In the genomic region with DNA sequence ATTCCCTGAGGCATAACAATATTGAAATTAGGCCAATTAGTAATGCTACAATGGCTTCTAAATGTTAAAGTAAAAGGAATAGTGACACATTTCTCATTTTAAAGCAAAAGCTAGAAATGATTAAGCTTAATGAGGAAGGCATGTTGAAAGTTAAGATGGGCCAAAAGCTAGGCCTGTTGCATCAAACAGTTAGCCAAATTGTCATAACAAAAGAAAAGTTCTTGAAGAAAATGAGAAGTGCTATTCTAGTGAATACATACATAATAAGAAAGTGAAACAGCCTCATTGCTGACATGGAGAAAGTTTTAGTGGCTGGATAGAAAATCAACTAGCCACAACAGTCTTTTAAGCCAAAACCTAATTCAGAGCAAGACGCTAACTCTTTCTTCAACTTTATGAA, we compare ENCODE assay signal across 1 cellular context.
TF ChIP-seq lines count a peak whose summit lies in the region.

No MANE protein-coding gene starts in this region.

TF ChIP-seq in GM12878, 131 proteins besides CTCF, POLR2A, EP300 and RAD21 (continued from another document and continues in another):
- TF ChIP-seq, protein P1, sequence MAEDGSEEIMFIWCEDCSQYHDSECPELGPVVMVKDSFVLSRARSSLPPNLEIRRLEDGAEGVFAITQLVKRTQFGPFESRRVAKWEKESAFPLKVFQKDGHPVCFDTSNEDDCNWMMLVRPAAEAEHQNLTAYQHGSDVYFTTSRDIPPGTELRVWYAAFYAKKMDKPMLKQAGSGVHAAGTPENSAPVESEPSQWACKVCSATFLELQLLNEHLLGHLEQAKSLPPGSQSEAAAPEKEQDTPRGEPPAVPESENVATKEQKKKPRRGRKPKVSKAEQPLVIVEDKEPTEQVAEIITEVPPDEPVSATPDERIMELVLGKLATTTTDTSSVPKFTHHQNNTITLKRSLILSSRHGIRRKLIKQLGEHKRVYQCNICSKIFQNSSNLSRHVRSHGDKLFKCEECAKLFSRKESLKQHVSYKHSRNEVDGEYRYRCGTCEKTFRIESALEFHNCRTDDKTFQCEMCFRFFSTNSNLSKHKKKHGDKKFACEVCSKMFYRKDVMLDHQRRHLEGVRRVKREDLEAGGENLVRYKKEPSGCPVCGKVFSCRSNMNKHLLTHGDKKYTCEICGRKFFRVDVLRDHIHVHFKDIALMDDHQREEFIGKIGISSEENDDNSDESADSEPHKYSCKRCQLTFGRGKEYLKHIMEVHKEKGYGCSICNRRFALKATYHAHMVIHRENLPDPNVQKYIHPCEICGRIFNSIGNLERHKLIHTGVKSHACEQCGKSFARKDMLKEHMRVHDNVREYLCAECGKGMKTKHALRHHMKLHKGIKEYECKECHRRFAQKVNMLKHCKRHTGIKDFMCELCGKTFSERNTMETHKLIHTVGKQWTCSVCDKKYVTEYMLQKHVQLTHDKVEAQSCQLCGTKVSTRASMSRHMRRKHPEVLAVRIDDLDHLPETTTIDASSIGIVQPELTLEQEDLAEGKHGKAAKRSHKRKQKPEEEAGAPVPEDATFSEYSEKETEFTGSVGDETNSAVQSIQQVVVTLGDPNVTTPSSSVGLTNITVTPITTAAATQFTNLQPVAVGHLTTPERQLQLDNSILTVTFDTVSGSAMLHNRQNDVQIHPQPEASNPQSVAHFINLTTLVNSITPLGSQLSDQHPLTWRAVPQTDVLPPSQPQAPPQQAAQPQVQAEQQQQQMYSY (CRISPR knock-in tag; IDR thresholded peaks at IDR 0.05) = no peak
- TF ChIP-seq CEBPB (IDR thresholded peaks at IDR 0.05; ENCODE audit: borderline replicate concordance in 1 of 2, low read depth in 2 of 2, low read length in 2 of 2) (peak in 1 of 2 experiments; percentile 78; a peak in 1 of 4 replicates), MTA3 (IDR thresholded peaks at IDR 0.05; ENCODE audit: borderline replicate concordance, low read length) (peak; percentile 69; the same call in 1 of the 2 replicates), ETV6 (conservative IDR thresholded peaks at IDR 0.05 in 1 of 2, IDR thresholded peaks at IDR 0.05 in 1 of 2; ENCODE audit: borderline replicate concordance in 1 of 2, low read depth in 1 of 2) (peak in 1 of 2 experiments; percentile 61; a peak in 1 of 4 replicates), PAX5 (IDR thresholded peaks at IDR 0.05; ENCODE audit: borderline replicate concordance, low read depth, low read length) (peak; percentile 62; the same call in 1 of the 2 replicates), HDAC6 (IDR thresholded peaks at IDR 0.05; ENCODE audit: unreplicated experiment) (no peak), KLF5 (IDR thresholded peaks at IDR 0.05; ENCODE audit: partially characterized antibody) (no peak), BCL11A (IDR thresholded peaks at IDR 0.05; ENCODE audit: low read depth, low read length) (peak; percentile 53; the same call in 1 of the 2 replicates), ZBED1 (IDR thresholded peaks at IDR 0.05; ENCODE audit: borderline replicate concordance) (peak; percentile 95), GABPA (IDR thresholded peaks at IDR 0.05; ENCODE audit: low read depth) (peak; percentile 74), RBBP5 (conservative IDR thresholded peaks at IDR 0.05) (no peak), CREB1 (IDR thresholded peaks at IDR 0.05; ENCODE audit: low read depth) (0 out of 2 replicates have a peak, but pooled peaks have one; percentile 30), CREM (IDR thresholded peaks at IDR 0.05; ENCODE audit: low read depth) (0 out of 2 replicates have a peak, but pooled peaks have one; percentile 27), RAD51 (IDR thresholded peaks at IDR 0.05) (no peak), FOXK2 (IDR thresholded peaks at IDR 0.05) (no peak), RUNX3 (IDR thresholded peaks at IDR 0.05; ENCODE audit: low read length) (peak; percentile 91), ATF7 (IDR thresholded peaks at IDR 0.05; ENCODE audit: low read depth) (no peak), PML (IDR thresholded peaks at IDR 0.05; ENCODE audit: low read length) (peak; percentile 60; the same call in 1 of the 2 replicates), BMI1 (IDR thresholded peaks at IDR 0.05; ENCODE audit: borderline replicate concordance) (no peak), NRF1 (conservative IDR thresholded peaks at IDR 0.05; ENCODE audit: low read depth, low read length) (no peak), TARDBP (IDR thresholded peaks at IDR 0.05; ENCODE audit: borderline replicate concordance) (no peak), TCF3 (IDR thresholded peaks at IDR 0.05; ENCODE audit: borderline replicate concordance, insufficient read depth, low read depth, low read length) (no peak), NBN (IDR thresholded peaks at IDR 0.05) (no peak), SMC3 (IDR thresholded peaks at IDR 0.05; ENCODE audit: borderline replicate concordance, low read length) (no peak), GATAD2B (conservative IDR thresholded peaks at IDR 0.05; ENCODE audit: low read depth) (no peak), TBL1XR1 (IDR thresholded peaks at IDR 0.05; ENCODE audit: low read depth, low read length) (peak; percentile 73), MEF2A (IDR thresholded peaks at IDR 0.05; ENCODE audit: insufficient read depth, low read depth, low read length) (peak; percentile 89), SRF (IDR thresholded peaks at IDR 0.05; ENCODE audit: low read depth in 2 of 2, low read length in 2 of 2) (0 out of 4 replicates have a peak, but pooled peaks of 1 of the 2 experiments have one; percentile 38), MXI1 (IDR thresholded peaks at IDR 0.05; ENCODE audit: low read depth, low read length) (no peak), IKZF2 (IDR thresholded peaks at IDR 0.05) (peak in 1 of 2 experiments; percentile 17; a peak in 1 of 4 replicates), POU2F2 (IDR thresholded peaks at IDR 0.05; ENCODE audit: borderline replicate concordance, low read depth, low read length) (0 out of 3 replicates have a peak, but pooled peaks have one; percentile 10), EED (IDR thresholded peaks at IDR 0.05; ENCODE audit: low read depth) (peak; percentile 58; the same call in 1 of the 2 replicates), SPI1 (IDR thresholded peaks at IDR 0.05; ENCODE audit: borderline replicate concordance, insufficient read depth, low read depth, low read length) (0 out of 2 replicates have a peak, but pooled peaks have one; percentile 11), JUNB (IDR thresholded peaks at IDR 0.05) (peak; percentile 99), MEF2B (IDR thresholded peaks at IDR 0.05; ENCODE audit: partially characterized antibody, poor library complexity, severe bottlenecking) (peak; percentile 92), SIX5 (IDR thresholded peaks at IDR 0.05; ENCODE audit: low read depth, low read length, severe bottlenecking) (no peak), CBFB (IDR thresholded peaks at IDR 0.05; ENCODE audit: low read depth) (no peak), BRCA1 (IDR thresholded peaks at IDR 0.05; ENCODE audit: low read depth, low read length) (no peak), IRF4 (IDR thresholded peaks at IDR 0.05; ENCODE audit: low read depth, low read length) (peak; percentile 90)
- TF ChIP-seq, protein P2, sequence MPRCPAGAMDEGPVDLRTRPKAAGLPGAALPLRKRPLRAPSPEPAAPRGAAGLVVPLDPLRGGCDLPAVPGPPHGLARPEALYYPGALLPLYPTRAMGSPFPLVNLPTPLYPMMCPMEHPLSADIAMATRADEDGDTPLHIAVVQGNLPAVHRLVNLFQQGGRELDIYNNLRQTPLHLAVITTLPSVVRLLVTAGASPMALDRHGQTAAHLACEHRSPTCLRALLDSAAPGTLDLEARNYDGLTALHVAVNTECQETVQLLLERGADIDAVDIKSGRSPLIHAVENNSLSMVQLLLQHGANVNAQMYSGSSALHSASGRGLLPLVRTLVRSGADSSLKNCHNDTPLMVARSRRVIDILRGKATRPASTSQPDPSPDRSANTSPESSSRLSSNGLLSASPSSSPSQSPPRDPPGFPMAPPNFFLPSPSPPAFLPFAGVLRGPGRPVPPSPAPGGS (IDR thresholded peaks at IDR 0.05; ENCODE audit: borderline replicate concordance, insufficient read depth, low read depth, low read length, poor library complexity, severe bottlenecking) = peak; percentile 51
- TF ChIP-seq, protein P3, sequence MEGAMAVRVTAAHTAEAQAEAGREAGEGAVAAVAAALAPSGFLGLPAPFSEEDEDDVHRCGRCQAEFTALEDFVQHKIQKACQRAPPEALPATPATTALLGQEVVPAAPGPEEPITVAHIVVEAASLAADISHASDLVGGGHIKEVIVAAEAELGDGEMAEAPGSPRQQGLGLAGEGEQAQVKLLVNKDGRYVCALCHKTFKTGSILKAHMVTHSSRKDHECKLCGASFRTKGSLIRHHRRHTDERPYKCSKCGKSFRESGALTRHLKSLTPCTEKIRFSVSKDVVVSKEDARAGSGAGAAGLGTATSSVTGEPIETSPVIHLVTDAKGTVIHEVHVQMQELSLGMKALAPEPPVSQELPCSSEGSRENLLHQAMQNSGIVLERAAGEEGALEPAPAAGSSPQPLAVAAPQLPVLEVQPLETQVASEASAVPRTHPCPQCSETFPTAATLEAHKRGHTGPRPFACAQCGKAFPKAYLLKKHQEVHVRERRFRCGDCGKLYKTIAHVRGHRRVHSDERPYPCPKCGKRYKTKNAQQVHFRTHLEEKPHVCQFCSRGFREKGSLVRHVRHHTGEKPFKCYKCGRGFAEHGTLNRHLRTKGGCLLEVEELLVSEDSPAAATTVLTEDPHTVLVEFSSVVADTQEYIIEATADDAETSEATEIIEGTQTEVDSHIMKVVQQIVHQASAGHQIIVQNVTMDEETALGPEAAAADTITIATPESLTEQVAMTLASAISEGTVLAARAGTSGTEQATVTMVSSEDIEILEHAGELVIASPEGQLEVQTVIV (IDR thresholded peaks at IDR 0.05; ENCODE audit: borderline replicate concordance, partially characterized antibody) = no peak
- TF ChIP-seq, protein P4, sequence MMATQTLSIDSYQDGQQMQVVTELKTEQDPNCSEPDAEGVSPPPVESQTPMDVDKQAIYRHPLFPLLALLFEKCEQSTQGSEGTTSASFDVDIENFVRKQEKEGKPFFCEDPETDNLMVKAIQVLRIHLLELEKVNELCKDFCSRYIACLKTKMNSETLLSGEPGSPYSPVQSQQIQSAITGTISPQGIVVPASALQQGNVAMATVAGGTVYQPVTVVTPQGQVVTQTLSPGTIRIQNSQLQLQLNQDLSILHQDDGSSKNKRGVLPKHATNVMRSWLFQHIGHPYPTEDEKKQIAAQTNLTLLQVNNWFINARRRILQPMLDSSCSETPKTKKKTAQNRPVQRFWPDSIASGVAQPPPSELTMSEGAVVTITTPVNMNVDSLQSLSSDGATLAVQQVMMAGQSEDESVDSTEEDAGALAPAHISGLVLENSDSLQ (IDR thresholded peaks at IDR 0.05) = no peak
- TF ChIP-seq, protein P5, sequence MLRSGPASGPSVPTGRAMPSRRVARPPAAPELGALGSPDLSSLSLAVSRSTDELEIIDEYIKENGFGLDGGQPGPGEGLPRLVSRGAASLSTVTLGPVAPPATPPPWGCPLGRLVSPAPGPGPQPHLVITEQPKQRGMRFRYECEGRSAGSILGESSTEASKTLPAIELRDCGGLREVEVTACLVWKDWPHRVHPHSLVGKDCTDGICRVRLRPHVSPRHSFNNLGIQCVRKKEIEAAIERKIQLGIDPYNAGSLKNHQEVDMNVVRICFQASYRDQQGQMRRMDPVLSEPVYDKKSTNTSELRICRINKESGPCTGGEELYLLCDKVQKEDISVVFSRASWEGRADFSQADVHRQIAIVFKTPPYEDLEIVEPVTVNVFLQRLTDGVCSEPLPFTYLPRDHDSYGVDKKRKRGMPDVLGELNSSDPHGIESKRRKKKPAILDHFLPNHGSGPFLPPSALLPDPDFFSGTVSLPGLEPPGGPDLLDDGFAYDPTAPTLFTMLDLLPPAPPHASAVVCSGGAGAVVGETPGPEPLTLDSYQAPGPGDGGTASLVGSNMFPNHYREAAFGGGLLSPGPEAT (IDR thresholded peaks at IDR 0.05; ENCODE audit: low read depth) = no peak
- TF ChIP-seq, protein P6, sequence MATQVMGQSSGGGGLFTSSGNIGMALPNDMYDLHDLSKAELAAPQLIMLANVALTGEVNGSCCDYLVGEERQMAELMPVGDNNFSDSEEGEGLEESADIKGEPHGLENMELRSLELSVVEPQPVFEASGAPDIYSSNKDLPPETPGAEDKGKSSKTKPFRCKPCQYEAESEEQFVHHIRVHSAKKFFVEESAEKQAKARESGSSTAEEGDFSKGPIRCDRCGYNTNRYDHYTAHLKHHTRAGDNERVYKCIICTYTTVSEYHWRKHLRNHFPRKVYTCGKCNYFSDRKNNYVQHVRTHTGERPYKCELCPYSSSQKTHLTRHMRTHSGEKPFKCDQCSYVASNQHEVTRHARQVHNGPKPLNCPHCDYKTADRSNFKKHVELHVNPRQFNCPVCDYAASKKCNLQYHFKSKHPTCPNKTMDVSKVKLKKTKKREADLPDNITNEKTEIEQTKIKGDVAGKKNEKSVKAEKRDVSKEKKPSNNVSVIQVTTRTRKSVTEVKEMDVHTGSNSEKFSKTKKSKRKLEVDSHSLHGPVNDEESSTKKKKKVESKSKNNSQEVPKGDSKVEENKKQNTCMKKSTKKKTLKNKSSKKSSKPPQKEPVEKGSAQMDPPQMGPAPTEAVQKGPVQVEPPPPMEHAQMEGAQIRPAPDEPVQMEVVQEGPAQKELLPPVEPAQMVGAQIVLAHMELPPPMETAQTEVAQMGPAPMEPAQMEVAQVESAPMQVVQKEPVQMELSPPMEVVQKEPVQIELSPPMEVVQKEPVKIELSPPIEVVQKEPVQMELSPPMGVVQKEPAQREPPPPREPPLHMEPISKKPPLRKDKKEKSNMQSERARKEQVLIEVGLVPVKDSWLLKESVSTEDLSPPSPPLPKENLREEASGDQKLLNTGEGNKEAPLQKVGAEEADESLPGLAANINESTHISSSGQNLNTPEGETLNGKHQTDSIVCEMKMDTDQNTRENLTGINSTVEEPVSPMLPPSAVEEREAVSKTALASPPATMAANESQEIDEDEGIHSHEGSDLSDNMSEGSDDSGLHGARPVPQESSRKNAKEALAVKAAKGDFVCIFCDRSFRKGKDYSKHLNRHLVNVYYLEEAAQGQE (IDR thresholded peaks at IDR 0.05; ENCODE audit: low read depth, low read length) = no peak
- TF ChIP-seq, protein P7, sequence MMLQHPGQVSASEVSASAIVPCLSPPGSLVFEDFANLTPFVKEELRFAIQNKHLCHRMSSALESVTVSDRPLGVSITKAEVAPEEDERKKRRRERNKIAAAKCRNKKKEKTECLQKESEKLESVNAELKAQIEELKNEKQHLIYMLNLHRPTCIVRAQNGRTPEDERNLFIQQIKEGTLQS (IDR thresholded peaks at IDR 0.05; ENCODE audit: borderline replicate concordance, extremely low read depth, low read depth, low read length) = no peak
- TF ChIP-seq, protein P8, sequence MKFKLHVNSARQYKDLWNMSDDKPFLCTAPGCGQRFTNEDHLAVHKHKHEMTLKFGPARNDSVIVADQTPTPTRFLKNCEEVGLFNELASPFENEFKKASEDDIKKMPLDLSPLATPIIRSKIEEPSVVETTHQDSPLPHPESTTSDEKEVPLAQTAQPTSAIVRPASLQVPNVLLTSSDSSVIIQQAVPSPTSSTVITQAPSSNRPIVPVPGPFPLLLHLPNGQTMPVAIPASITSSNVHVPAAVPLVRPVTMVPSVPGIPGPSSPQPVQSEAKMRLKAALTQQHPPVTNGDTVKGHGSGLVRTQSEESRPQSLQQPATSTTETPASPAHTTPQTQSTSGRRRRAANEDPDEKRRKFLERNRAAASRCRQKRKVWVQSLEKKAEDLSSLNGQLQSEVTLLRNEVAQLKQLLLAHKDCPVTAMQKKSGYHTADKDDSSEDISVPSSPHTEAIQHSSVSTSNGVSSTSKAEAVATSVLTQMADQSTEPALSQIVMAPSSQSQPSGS (IDR thresholded peaks at IDR 0.05; ENCODE audit: low read length) = peak; percentile 89
- TF ChIP-seq, protein P9, sequence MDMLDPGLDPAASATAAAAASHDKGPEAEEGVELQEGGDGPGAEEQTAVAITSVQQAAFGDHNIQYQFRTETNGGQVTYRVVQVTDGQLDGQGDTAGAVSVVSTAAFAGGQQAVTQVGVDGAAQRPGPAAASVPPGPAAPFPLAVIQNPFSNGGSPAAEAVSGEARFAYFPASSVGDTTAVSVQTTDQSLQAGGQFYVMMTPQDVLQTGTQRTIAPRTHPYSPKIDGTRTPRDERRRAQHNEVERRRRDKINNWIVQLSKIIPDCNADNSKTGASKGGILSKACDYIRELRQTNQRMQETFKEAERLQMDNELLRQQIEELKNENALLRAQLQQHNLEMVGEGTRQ (IDR thresholded peaks at IDR 0.05; ENCODE audit: borderline replicate concordance, low read depth, low read length) = no peak
